In the genomic region with DNA sequence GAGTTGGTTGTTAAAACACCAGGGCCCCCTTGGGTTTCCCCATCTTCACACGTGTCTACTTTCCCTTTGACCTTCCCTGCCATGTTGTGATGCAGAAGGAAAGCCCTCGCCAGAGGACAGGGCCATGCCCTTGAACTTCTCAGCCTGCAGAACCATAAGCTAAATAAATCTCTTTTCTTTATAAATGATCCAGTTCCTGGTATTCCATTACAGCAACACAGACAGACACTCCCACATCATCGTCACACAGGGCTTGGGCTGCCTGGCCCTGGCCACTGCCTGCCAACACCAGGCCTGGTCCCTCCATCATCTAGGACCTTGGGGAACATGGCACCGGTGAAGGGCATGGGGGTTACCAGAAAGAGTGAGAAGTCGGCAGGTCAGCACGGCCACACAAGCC, we compare ENCODE assay signal across 19 cellular contexts.
A peak's percentile ranks its signal among the peaks of the same experiment; 100 is the strongest.
DNase-seq lines count a peak whose midpoint lies in the region; ATAC-seq and TF ChIP-seq lines count a peak whose summit lies in the region.
"Had no signal": no experiment of that assay in that cellular context is flagged by ENCODE, and none has a peak within 500 bp of the region (broad histone marks: within the 10 kb centered on the region; RNA-seq: fewer than 3 reads in every experiment).

No MANE protein-coding gene starts in this region.

- no peak overlapping the region for H3K4me3 Mint-ChIP-seq in activated CD8-positive, alpha-beta T cell treated with anti-CD3 and anti-CD28 coated beads for 36 hours
- H3K4me3 Mint-ChIP-seq in activated CD8-positive, alpha-beta T cell treated with anti-CD3 and anti-CD28 coated beads, Interleukin-2, amount 10 ng/mL, durations not matched to agents 7 days and 5 days = no peak overlapping the region
- no peak overlapping the region for H3K4me3 Mint-ChIP-seq in activated naive CD8-positive, alpha-beta T cell treated with anti-CD3 and anti-CD28 coated beads, Interleukin-2, amount 50 U/mL, for 24 hours
- H3K4me3 Mint-ChIP-seq: CD14-positive monocyte had no signal

- H3K18ac ChIP-seq in trophoblast cell (ENCODE audit: low read length) = no peak overlapping the region

- H3K4me2 ChIP-seq in trophoblast cell (ENCODE audit: low read length) = no peak overlapping the region

- H4K91ac ChIP-seq in trophoblast cell (ENCODE audit: low read depth, low read length) = no peak overlapping the region

- H3K79me2 ChIP-seq in trophoblast cell (ENCODE audit: control insufficient read depth, insufficient read depth, low read length, poor library complexity) = no peaks in the 10 kb centered on the region

- no peaks in the 10 kb centered on the region for H3K36me3 ChIP-seq in trophoblast cell (ENCODE audit: control insufficient read depth in 1 of 2, insufficient read depth in 2 of 2, low read length in 2 of 2)
- H3K36me3 ChIP-seq: HAP-1 had no signal

- CTCF ChIA-PET in activated CD8-positive, alpha-beta T cell treated with anti-CD3 and anti-CD28 coated beads for 36 hours (lab: Charles Lee) = no interaction called here
- CTCF ChIA-PET in activated CD8-positive, alpha-beta T cell treated with anti-CD3 and anti-CD28 coated beads, Interleukin-2, amount 10 ng/mL, durations not matched to agents 7 days and 5 days (lab: Charles Lee) = no interaction called here

- no peak overlapping the region for H4K12ac ChIP-seq in trophoblast cell (ENCODE audit: low read depth, low read length)

- H3K9ac ChIP-seq in trophoblast cell (ENCODE audit: low read length) = no peak overlapping the region

- no peak overlapping the region for H3K14ac ChIP-seq in trophoblast cell (ENCODE audit: low read length)

- H3K9me3 Mint-ChIP-seq in activated CD8-positive, alpha-beta T cell treated with anti-CD3 and anti-CD28 coated beads for 36 hours = peaks cover 6% of the 10 kb centered on the region
- no peaks in the 10 kb centered on the region for H3K9me3 Mint-ChIP-seq in activated CD8-positive, alpha-beta T cell treated with anti-CD3 and anti-CD28 coated beads, Interleukin-2, amount 10 ng/mL, durations not matched to agents 7 days and 5 days (ENCODE audit: insufficient read depth)
- no peaks in the 10 kb centered on the region for H3K9me3 Mint-ChIP-seq in activated naive CD8-positive, alpha-beta T cell treated with anti-CD3 and anti-CD28 coated beads, Interleukin-2, amount 50 U/mL, for 24 hours

- no peak overlapping the region for H2BK5ac ChIP-seq in trophoblast cell (ENCODE audit: low read depth, low read length, poor library complexity)

- no peak for DNase-seq in activated CD8-positive, alpha-beta T cell treated with anti-CD3 and anti-CD28 coated beads for 36 hours
- DNase-seq in activated CD8-positive, alpha-beta T cell treated with anti-CD3 and anti-CD28 coated beads, Interleukin-2, amount 10 ng/mL, durations not matched to agents 7 days and 5 days = no peak
- DNase-seq in D341Med (ENCODE audit: low spot score) (peak; percentile 24), trophoblast cell (no peak), DMS79 (lab: John Stamatoyannopoulos, UW) (no peak)
- no peak for DNase-seq in activated naive CD8-positive, alpha-beta T cell treated with anti-CD3 and anti-CD28 coated beads, Interleukin-2, amount 50 U/mL, for 24 hours
- DNase-seq: COR-L47, Kasumi-1, NCI-H1417, NCI-H2029, NCI-H2171 treated with DMSO at 0.1 percent for 48 hours, NCI-H510A, NCI-H82, SHP77 had no signal

- POLR2A ChIA-PET in activated CD8-positive, alpha-beta T cell treated with anti-CD3 and anti-CD28 coated beads for 36 hours (lab: Charles Lee) = no interaction called here
- POLR2A ChIA-PET in activated CD8-positive, alpha-beta T cell treated with anti-CD3 and anti-CD28 coated beads, Interleukin-2, amount 10 ng/mL, durations not matched to agents 7 days and 5 days (lab: Charles Lee) = no interaction called here

- H3K27ac ChIP-seq in trophoblast cell (ENCODE audit: low read depth, low read length) = no peak overlapping the region

- peak overlapping the region; percentile 97 for H3K27ac Mint-ChIP-seq in activated CD8-positive, alpha-beta T cell treated with anti-CD3 and anti-CD28 coated beads for 36 hours
- H3K27ac Mint-ChIP-seq in activated CD8-positive, alpha-beta T cell treated with anti-CD3 and anti-CD28 coated beads, Interleukin-2, amount 10 ng/mL, durations not matched to agents 7 days and 5 days = no peak overlapping the region
- peak overlapping the region; percentile 96 for H3K27ac Mint-ChIP-seq in activated naive CD8-positive, alpha-beta T cell treated with anti-CD3 and anti-CD28 coated beads, Interleukin-2, amount 50 U/mL, for 24 hours
- H3K27ac Mint-ChIP-seq: CD14-positive monocyte had no signal

- H3K4me1 ChIP-seq in trophoblast cell (ENCODE audit: control insufficient read depth in 1 of 2, insufficient read depth in 2 of 2, low read length in 2 of 2) = peaks cover 4 to 7% of the 10 kb centered on the region in 2 experiments

- no CpG with 5 or more reads among the region's 6 CpGs for WGBS in trophoblast cell (ENCODE audit: extremely low coverage, insufficient coverage, insufficient read length)

- H3K4me1 Mint-ChIP-seq in activated CD8-positive, alpha-beta T cell treated with anti-CD3 and anti-CD28 coated beads for 36 hours (ENCODE audit: low read depth) = peaks cover 30% of the 10 kb centered on the region
- H3K4me1 Mint-ChIP-seq in activated CD8-positive, alpha-beta T cell treated with anti-CD3 and anti-CD28 coated beads, Interleukin-2, amount 10 ng/mL, durations not matched to agents 7 days and 5 days (ENCODE audit: low read depth) = peaks cover 21% of the 10 kb centered on the region
- peaks cover 33% of the 10 kb centered on the region for H3K4me1 Mint-ChIP-seq in activated naive CD8-positive, alpha-beta T cell treated with anti-CD3 and anti-CD28 coated beads, Interleukin-2, amount 50 U/mL, for 24 hours
- H3K4me1 Mint-ChIP-seq: CD14-positive monocyte had no signal

- no peak overlapping the region for H3K4ac ChIP-seq in trophoblast cell (ENCODE audit: low read depth, low read length)

- H4K8ac ChIP-seq in trophoblast cell (ENCODE audit: low read depth, low read length) = no peak overlapping the region

- no peaks in the 10 kb centered on the region for H3K27me3 ChIP-seq in trophoblast cell (ENCODE audit: insufficient read depth, low read length)

- H2AFZ ChIP-seq in trophoblast cell (ENCODE audit: insufficient read depth, low read length, poor library complexity) = no peak overlapping the region

- no peaks in the 10 kb centered on the region for H3K79me1 ChIP-seq in trophoblast cell (ENCODE audit: low read length)

- H3K23ac ChIP-seq in trophoblast cell (ENCODE audit: low read length) = no peak overlapping the region

- no peak for ATAC-seq in activated CD8-positive, alpha-beta T cell treated with anti-CD3 and anti-CD28 coated beads for 36 hours
- ATAC-seq in activated CD8-positive, alpha-beta T cell treated with anti-CD3 and anti-CD28 coated beads, Interleukin-2, amount 10 ng/mL, durations not matched to agents 7 days and 5 days = no peak
- no peak for ATAC-seq in activated naive CD8-positive, alpha-beta T cell treated with anti-CD3 and anti-CD28 coated beads, Interleukin-2, amount 50 U/mL, for 24 hours
- ATAC-seq in GM18505 (IDR thresholded peaks at IDR 0.05; ENCODE audit: unreplicated experiment) = no peak
- ATAC-seq in GM21360 (IDR thresholded peaks at IDR 0.05; ENCODE audit: unreplicated experiment) = no peak
- ATAC-seq: Panc1 had no signal

- no peaks in the 10 kb centered on the region for H3K27me3 Mint-ChIP-seq in activated CD8-positive, alpha-beta T cell treated with anti-CD3 and anti-CD28 coated beads for 36 hours
- peaks cover 4% of the 10 kb centered on the region for H3K27me3 Mint-ChIP-seq in activated CD8-positive, alpha-beta T cell treated with anti-CD3 and anti-CD28 coated beads, Interleukin-2, amount 10 ng/mL, durations not matched to agents 7 days and 5 days (ENCODE audit: low read depth)
- H3K27me3 Mint-ChIP-seq in activated naive CD8-positive, alpha-beta T cell treated with anti-CD3 and anti-CD28 coated beads, Interleukin-2, amount 50 U/mL, for 24 hours = no peaks in the 10 kb centered on the region

- no peak overlapping the region for H2AK5ac ChIP-seq in trophoblast cell (ENCODE audit: low read length)

- TF ChIP-seq POLR2A in GM18505 (IDR thresholded peaks at IDR 0.05; ENCODE audit: borderline replicate concordance, extremely low read depth, insufficient read depth, insufficient read length) = no peak

- H3K4me3 ChIP-seq in trophoblast cell (ENCODE audit: low read depth, low read length) = peak overlapping the region; percentile 2
- H3K4me3 ChIP-seq: HAP-1 had no signal

- peaks cover 4% of the 10 kb centered on the region for H3K36me3 Mint-ChIP-seq in activated CD8-positive, alpha-beta T cell treated with anti-CD3 and anti-CD28 coated beads for 36 hours (ENCODE audit: low read depth)
- H3K36me3 Mint-ChIP-seq in activated CD8-positive, alpha-beta T cell treated with anti-CD3 and anti-CD28 coated beads, Interleukin-2, amount 10 ng/mL, durations not matched to agents 7 days and 5 days (ENCODE audit: low read depth) = no peaks in the 10 kb centered on the region
- H3K36me3 Mint-ChIP-seq in activated naive CD8-positive, alpha-beta T cell treated with anti-CD3 and anti-CD28 coated beads, Interleukin-2, amount 50 U/mL, for 24 hours (ENCODE audit: low read depth) = peaks cover 4% of the 10 kb centered on the region
- H3K36me3 Mint-ChIP-seq: CD14-positive monocyte had no signal

- H3K9me3 ChIP-seq in trophoblast cell (ENCODE audit: insufficient read depth, low read depth, low read length) = peaks cover 2% of the 10 kb centered on the region
- H3K9me3 ChIP-seq: HAP-1 had no signal

- no peak overlapping the region for H2BK12ac ChIP-seq in trophoblast cell (ENCODE audit: low read length)

- intact Hi-C loops in activated CD8-positive, alpha-beta T cell treated with anti-CD3 and anti-CD28 coated beads for 36 hours (cut with micrococcal nuclease) = no loop called here

- no peak overlapping the region for H2BK120ac ChIP-seq in trophoblast cell (ENCODE audit: insufficient read depth, low read length, poor library complexity)

- TF ChIP-seq CTCF in activated CD8-positive, alpha-beta T cell treated with anti-CD3 and anti-CD28 coated beads for 36 hours (IDR thresholded peaks at IDR 0.05) = no peak
